ENCODE assay signal across 15 cellular contexts in genomic region chr14:74207943-74208342, GRCh38. TPM values are rescaled to one million over a fixed set of nuclear protein-coding genes. Genes with fewer than 3 reads are reported as not detected.
A peak's percentile ranks its signal among the peaks of the same experiment; 100 is the strongest.
DNase-seq lines count a peak whose midpoint lies in the region; FAIRE-seq and TF ChIP-seq lines count a peak whose summit lies in the region.
"Had no signal": no experiment of that assay in that cellular context is flagged by ENCODE, and none has a peak within 500 bp of the region (broad histone marks: within the 10 kb centered on the region; RNA-seq: fewer than 3 reads in every experiment).

No MANE protein-coding gene starts in this region.

- no peaks in the 10 kb centered on the region for H3K9me3 Mint-ChIP-seq in activated naive CD4-positive, alpha-beta T cell treated with anti-CD3 and anti-CD28 coated beads for 36 hours
- H3K9me3 Mint-ChIP-seq: activated T-helper 17 cell treated with anti-CD3 and anti-CD28 coated beads, Interleukin-2, amount 50 U/mL, for 72 hours had no signal

- peak; percentile 68 for FAIRE-seq in HTR-8/SVneo (lab: Jason Lieb, UNC)
- peak; percentile 23 for FAIRE-seq in TTC549 (lab: Jason Lieb, UNC)
- FAIRE-seq: GM18507 had no signal

- H3K9me3 ChIP-seq in suprapubic skin, result no peaks in the 10 kb centered on the region
- H3K9me3 ChIP-seq: left ventricle myocardium inferior had no signal

- peaks cover 9% of the 10 kb centered on the region for H3K36me3 ChIP-seq in suprapubic skin

- H3K4me1 Mint-ChIP-seq in activated naive CD4-positive, alpha-beta T cell treated with anti-CD3 and anti-CD28 coated beads for 36 hours (ENCODE audit: low read depth), result no peaks in the 10 kb centered on the region
- H3K4me1 Mint-ChIP-seq: activated T-helper 17 cell treated with anti-CD3 and anti-CD28 coated beads, Interleukin-2, amount 50 U/mL, for 72 hours had no signal

- DNase-seq in G401 (ENCODE audit: low spot score) (peak; percentile 13), HTR-8/SVneo (ENCODE audit: insufficient read length, low spot score) (no peak), iPS-NIHi11 (ENCODE audit: low spot score) (peak; percentile 50), cerebellar nuclear complex (lab: John Stamatoyannopoulos, UW) (no peak), NCI-H2196 treated with DMSO at 0.1 percent for 48 hours (lab: John Stamatoyannopoulos, UW; ENCODE audit: unreplicated experiment) (no peak), suprapubic skin (ENCODE audit: low spot score in 2 of 2) (no peak)
- no peak for DNase-seq in activated naive CD4-positive, alpha-beta T cell treated with anti-CD3 and anti-CD28 coated beads for 36 hours
- DNase-seq: COR-L47; left ventricle myocardium inferior; NCI-H1930; occipital lobe; stimulated activated naive CD4-positive, alpha-beta T cell had no signal

- TF ChIP-seq POLR2A in suprapubic skin (IDR thresholded peaks at IDR 0.05), result no peak

- no peak overlapping the region for H3K27ac Mint-ChIP-seq in activated naive CD4-positive, alpha-beta T cell treated with anti-CD3 and anti-CD28 coated beads for 36 hours
- H3K27ac Mint-ChIP-seq: activated T-helper 17 cell treated with anti-CD3 and anti-CD28 coated beads, Interleukin-2, amount 50 U/mL, for 72 hours had no signal

- H3K27me3 Mint-ChIP-seq in activated naive CD4-positive, alpha-beta T cell treated with anti-CD3 and anti-CD28 coated beads for 36 hours (ENCODE audit: low read depth), result peaks cover 2% of the 10 kb centered on the region
- H3K27me3 Mint-ChIP-seq: activated T-helper 17 cell treated with anti-CD3 and anti-CD28 coated beads, Interleukin-2, amount 50 U/mL, for 72 hours had no signal

- no peaks in the 10 kb centered on the region for H3K4me1 ChIP-seq in suprapubic skin
- H3K4me1 ChIP-seq: left ventricle myocardium inferior had no signal

- H3K27me3 ChIP-seq in suprapubic skin, result no peaks in the 10 kb centered on the region

- no peak overlapping the region for H3K4me3 ChIP-seq in suprapubic skin
- H3K4me3 ChIP-seq: left ventricle myocardium inferior had no signal

- H3K4me3 Mint-ChIP-seq in activated naive CD4-positive, alpha-beta T cell treated with anti-CD3 and anti-CD28 coated beads for 36 hours, result no peak overlapping the region
- H3K4me3 Mint-ChIP-seq: activated T-helper 17 cell treated with anti-CD3 and anti-CD28 coated beads, Interleukin-2, amount 50 U/mL, for 72 hours had no signal

- WGBS in suprapubic skin, result 77% methylated on average over 3 of the region's 3 CpGs

- no peak overlapping the region for H3K27ac ChIP-seq in suprapubic skin
- H3K27ac ChIP-seq: left ventricle myocardium inferior had no signal

- no peak for TF ChIP-seq CTCF in suprapubic skin (IDR thresholded peaks at IDR 0.05)

- in situ Hi-C loops in G401 (cut with HindIII; ENCODE audit: low sequenced_read_pairs), result no loop called here

- no peaks in the 10 kb centered on the region for H3K36me3 Mint-ChIP-seq in activated naive CD4-positive, alpha-beta T cell treated with anti-CD3 and anti-CD28 coated beads for 36 hours (ENCODE audit: low read depth)

- intact Hi-C loops in activated naive CD4-positive, alpha-beta T cell treated with anti-CD3 and anti-CD28 coated beads for 36 hours (cut with micrococcal nuclease), result no loop called here

- no peak for TF ChIP-seq EP300 in suprapubic skin (IDR thresholded peaks at IDR 0.05)

- CTCF ChIA-PET in activated naive CD4-positive, alpha-beta T cell treated with anti-CD3 and anti-CD28 coated beads for 36 hours (lab: Charles Lee), result interaction anchor here (0.8 kb wide), 1 partner anchor 18 kb away, joined by 3 read pairs; no protein-coding TSS in a partner anchor

RNA-seq across cellular contexts. Expression of gene VSX2, which starts 31.3 kb away (rescaled TPM):
- not detected in 2 replicates for total RNA-seq in G401 (2014; rRNA removed; shearing (Covaris generic))
- total RNA-seq in activated naive CD4-positive, alpha-beta T cell treated with anti-CD3 and anti-CD28 coated beads for 36 hours, result not detected
- not detected for total RNA-seq in suprapubic skin
- total RNA-seq: activated T-helper 17 cell treated with anti-CD3 and anti-CD28 coated beads, Interleukin-2, amount 50 U/mL, for 72 hours; left ventricle myocardium inferior; occipital lobe had no signal

Comparison
In these comparisons a context has a peak if more than half of its experiments do, and no peak if none do; other contexts are left out.
1. DNase-seq: peak in G401 (single experiment) and iPS-NIHi11 (single experiment); none in HTR-8/SVneo (single experiment), cerebellar nuclear complex (0 of 2), activated naive CD4-positive, alpha-beta T cell treated with anti-CD3 and anti-CD28 coated beads for 36 hours (single experiment), NCI-H2196 treated with DMSO at 0.1 percent for 48 hours (single experiment) and suprapubic skin (0 of 2).